8 cellular contexts compared by ENCODE assay signal in genomic region chr19:49591731-49592485, GRCh38. TPM values are rescaled to one million over a fixed set of nuclear protein-coding genes. Genes with fewer than 3 reads are reported as not detected.
A peak's percentile ranks its signal among the peaks of the same experiment; 100 is the strongest.
DNase-seq lines count a peak whose midpoint lies in the region; ATAC-seq and TF ChIP-seq lines count a peak whose summit lies in the region.

No MANE protein-coding gene starts in this region.

- H3K4ac ChIP-seq in IMR-90 (ENCODE audit: low read depth, low read length), result peak overlapping the region; percentile 85

- H4K5ac ChIP-seq in IMR-90 (ENCODE audit: low read depth, low read length), result peak overlapping the region; percentile 67; the same call in 1 of the 2 replicates

- peaks cover 25% of the 10 kb centered on the region for H4K20me1 ChIP-seq in IMR-90 (ENCODE audit: insufficient read depth, low read length)

- CTCF ChIA-PET in IMR-90 (lab: Yijun Ruan, JAX), result interaction anchor here (1.5 kb wide), 1 partner anchor 12 kb away, joined by 3 read pairs; no protein-coding TSS in a partner anchor

- in situ Hi-C loops in IMR-90 (cut with MboI; ENCODE audit: low sequenced_read_pairs), result no loop called here

- peak overlapping the region; percentile 94 for H3K9ac ChIP-seq in IMR-90 (ENCODE audit: low read depth, low read length)

- H3K9me3 ChIP-seq in IMR-90 (ENCODE audit: control insufficient read depth, insufficient read depth, low read length), result no peaks in the 10 kb centered on the region

- no peaks in the 10 kb centered on the region for H3K27me3 ChIP-seq in IMR-90 (ENCODE audit: control insufficient read depth, insufficient read depth, low read length)

- peak overlapping the region; percentile 57; the same call in 1 of the 2 replicates for H3K56ac ChIP-seq in IMR-90 (ENCODE audit: extremely low read depth, insufficient read depth, low read length)

- H3K9me1 ChIP-seq in IMR-90 (ENCODE audit: insufficient read depth, low read length), result no peaks in the 10 kb centered on the region

- H2AK5ac ChIP-seq in IMR-90 (ENCODE audit: low read depth, low read length), result peak overlapping the region; percentile 76

- H2BK20ac ChIP-seq in IMR-90 (ENCODE audit: low read depth, low read length), result no peak overlapping the region

- no peak overlapping the region for H2BK15ac ChIP-seq in IMR-90 (ENCODE audit: low read depth, low read length)

- intact Hi-C loops in IMR-90 (cut with micrococcal nuclease), result loop anchor here (2.0 to 5.0 kb wide), 2 partner anchors 49 to 85 kb away; partner anchors contain the start of genes PRMT1 and RRAS

- H2AK9ac ChIP-seq in IMR-90 (replicated peaks; ENCODE audit: low read depth, low read length, poor library complexity), result peak overlapping the region; percentile 98

- no peak for TF ChIP-seq CTCF in IMR-90 (conservative IDR thresholded peaks at IDR 0.05; ENCODE audit: low read depth, low read length)
- no peak for TF ChIP-seq CTCF in cardiac fibroblast (IDR thresholded peaks at IDR 0.05; ENCODE audit: low read depth, low read length)

- H3K27ac ChIP-seq in IMR-90 (ENCODE audit: insufficient read depth, low read length), result peak overlapping the region; percentile 97

- H3K4me1 ChIP-seq in IMR-90 (ENCODE audit: control insufficient read depth, insufficient read depth, low read length), result peaks cover 7% of the 10 kb centered on the region; the same call in 1 of the 2 replicates

- TF ChIP-seq POLR2A in IMR-90 (IDR thresholded peaks at IDR 0.05; ENCODE audit: low read depth, low read length), result no peak

- 0% methylated on average over 7 of the region's 51 CpGs; no CpG with 5 or more reads in 1 of the 2 experiments for WGBS in IMR-90 (ENCODE audit: extremely low coverage in 2 of 2, insufficient read length in 1 of 2), 2 experiments

- no peak overlapping the region for H2BK120ac ChIP-seq in IMR-90 (ENCODE audit: low read depth, low read length)

- peak overlapping the region in 1 of 2 experiments; percentile 75; a peak in 1 of 4 replicates for H4K8ac ChIP-seq in IMR-90 (ENCODE audit: low read depth in 2 of 2, low read length in 2 of 2)

- peak overlapping the region; percentile 81 for H2BK5ac ChIP-seq in IMR-90 (ENCODE audit: low read depth, low read length, poor library complexity, severe bottlenecking)

- BruUV-seq in IMR-90 (replicated peaks; lab: Mats Ljungman, UMichigan), result no TSS peak

- H3K4me3 ChIP-seq in IMR-90 (ENCODE audit: insufficient read depth, low read depth, low read length) (peak overlapping the region; percentile 97), cardiac fibroblast (replicated peaks in 1 of 2; ENCODE audit: low read depth in 2 of 2, low read length in 2 of 2) (peak overlapping the region; percentile 80 to 82)

- H3K36me3 ChIP-seq in IMR-90 (ENCODE audit: control insufficient read depth, insufficient read depth, low read length), result peaks cover 19% of the 10 kb centered on the region

- DNase-seq in D341Med (ENCODE audit: low spot score), result peak; percentile 47
- peak; percentile 26 for DNase-seq in IMR-90
- DNase-seq in T-helper 2 cell, result peak in 3 of 5 experiments; percentile 24 to 66 (median 42)
- peak; percentile 40 to 42 for DNase-seq in cardiac fibroblast (ENCODE audit: low read depth in 2 of 2)
- DNase-seq in kidney tubule cell (ENCODE audit: low spot score), result peak; percentile 32
- peak; percentile 48 for DNase-seq in stimulated activated CD4-positive, alpha-beta T cell treated with anti-CD3 and anti-CD28 coated beads, Interleukin-4, amount 100 ng/mL, for 1 hour
- no peak for DNase-seq in MV-4-11 (lab: John Stamatoyannopoulos, UW)

- peak overlapping the region; percentile 91 for H3K4me2 ChIP-seq in IMR-90 (ENCODE audit: low read depth, low read length)

- no peak; the same call in 1 of the 2 replicates for ATAC-seq in IMR-90 (ENCODE audit: low read depth)
- ATAC-seq in GM21360 (IDR thresholded peaks at IDR 0.05; ENCODE audit: unreplicated experiment), result no peak

- POLR2A ChIA-PET in IMR-90 (lab: Charles Lee; ENCODE audit: unreplicated experiment), result interaction anchor here (0.6 to 1.0 kb wide), 2 partner anchors 13 to 48 kb away, joined by 8 to 9 read pairs; no protein-coding TSS in a partner anchor

- dilution Hi-C loops in IMR-90 (cut with HindIII; ENCODE audit: low sequenced_read_pairs, unreplicated experiment), result no loop called here

- H3K79me1 ChIP-seq in IMR-90 (ENCODE audit: low read depth in 1 of 2, low read length in 2 of 2), result peaks cover 6 to 27% of the 10 kb centered on the region in 2 experiments; a peak in 3 of 4 replicates

- H2AFZ ChIP-seq in IMR-90 (replicated peaks; ENCODE audit: low read length, poor library complexity), result peak overlapping the region; percentile 85

- peak overlapping the region; percentile 97 for H3K23ac ChIP-seq in IMR-90 (ENCODE audit: low read depth, low read length)

- H4K91ac ChIP-seq in IMR-90 (ENCODE audit: insufficient read depth, low read depth, low read length), result no peak overlapping the region; the same call in 1 of the 2 replicates

- TF ChIP-seq RAD21 in IMR-90 (IDR thresholded peaks at IDR 0.05; ENCODE audit: low read length), result no peak

- H3K18ac ChIP-seq in IMR-90 (ENCODE audit: low read depth, low read length), result peak overlapping the region; percentile 20; the same call in 1 of the 2 replicates

- peak overlapping the region; percentile 75 for H3K14ac ChIP-seq in IMR-90 (replicated peaks; ENCODE audit: low read depth, low read length)

TF ChIP-seq in IMR-90, 13 proteins besides CTCF, POLR2A, EP300 and RAD21:
- TF ChIP-seq MAZ (IDR thresholded peaks at IDR 0.05; ENCODE audit: borderline replicate concordance, low read depth, low read length) (peak; percentile 31; the same call in 1 of the 2 replicates), NFE2L2 (IDR thresholded peaks at IDR 0.05; ENCODE audit: low read depth, low read length) (no peak), BHLHE40 (IDR thresholded peaks at IDR 0.05; ENCODE audit: low read depth, low read length) (no peak), MXI1 (IDR thresholded peaks at IDR 0.05; ENCODE audit: borderline replicate concordance, low read depth, low read length) (0 out of 2 replicates have a peak, but pooled peaks have one; percentile 10)

RNA-seq across cellular contexts. Expression of gene PRR12, which starts 0.9 kb away (rescaled TPM):
- total RNA-seq in IMR-90 (2012; rRNA removed), result 0.28 and 0.36 TPM in 2 replicates
- 4.0 and 4.1 TPM in 2 replicates for polyA plus RNA-seq in IMR-90 (2012; rRNA removed)
- 3.8 and 3.9 TPM in 2 replicates for polyA plus RNA-seq in IMR-90 (2012; cell fraction: cytosol; rRNA removed)
- polyA plus RNA-seq in IMR-90 (2012; cell fraction: nucleus; rRNA removed; ENCODE audit: low replicate concordance), result 5.8 and 9.9 TPM in 2 replicates

RNA-seq across cellular contexts. Expression of gene PRRG2, which starts 10.8 kb away (rescaled TPM):
- total RNA-seq in IMR-90 (2012; rRNA removed), result under 0.01 and 0.54 TPM in 2 replicates
- 0.14 and 0.52 TPM in 2 replicates for polyA plus RNA-seq in IMR-90 (2012; rRNA removed)
- polyA plus RNA-seq in IMR-90 (2012; cell fraction: cytosol; rRNA removed), result 0.13 and 0.25 TPM in 2 replicates
- polyA plus RNA-seq in IMR-90 (2012; cell fraction: nucleus; rRNA removed; ENCODE audit: low replicate concordance), result 0.15 and 0.25 TPM in 2 replicates

RNA-seq across cellular contexts. Expression of gene NOSIP, which starts 11.6 kb away (rescaled TPM):
- 118 and 130 TPM in 2 replicates for total RNA-seq in IMR-90 (2012; rRNA removed)
- 138 and 164 TPM in 2 replicates for polyA plus RNA-seq in IMR-90 (2012; rRNA removed)
- polyA plus RNA-seq in IMR-90 (2012; cell fraction: cytosol; rRNA removed), result 60.4 and 106 TPM in 2 replicates
- polyA plus RNA-seq in IMR-90 (2012; cell fraction: nucleus; rRNA removed; ENCODE audit: low replicate concordance), result 69.7 and 147 TPM in 2 replicates

RNA-seq across cellular contexts. Expression of gene RRAS, which starts 48.0 kb away (rescaled TPM):
- total RNA-seq in IMR-90 (2012; rRNA removed), result 50.2 and 50.5 TPM in 2 replicates
- 241 and 267 TPM in 2 replicates for polyA plus RNA-seq in IMR-90 (2012; rRNA removed)
- 277 and 456 TPM in 2 replicates for polyA plus RNA-seq in IMR-90 (2012; cell fraction: cytosol; rRNA removed)
- 108 and 251 TPM in 2 replicates for polyA plus RNA-seq in IMR-90 (2012; cell fraction: nucleus; rRNA removed; ENCODE audit: low replicate concordance)

RNA-seq across cellular contexts. Expression of gene SCAF1, which starts 50.1 kb away (rescaled TPM):
- total RNA-seq in IMR-90 (2012; rRNA removed), result 2.2 and 3.1 TPM in 2 replicates
- polyA plus RNA-seq in IMR-90 (2012; rRNA removed), result 14.6 and 14.8 TPM in 2 replicates
- polyA plus RNA-seq in IMR-90 (2012; cell fraction: cytosol; rRNA removed), result 22.4 and 28.7 TPM in 2 replicates
- 29.5 and 60.4 TPM in 2 replicates for polyA plus RNA-seq in IMR-90 (2012; cell fraction: nucleus; rRNA removed; ENCODE audit: low replicate concordance)
